9 cellular contexts compared by ENCODE assay signal in the genomic region with DNA sequence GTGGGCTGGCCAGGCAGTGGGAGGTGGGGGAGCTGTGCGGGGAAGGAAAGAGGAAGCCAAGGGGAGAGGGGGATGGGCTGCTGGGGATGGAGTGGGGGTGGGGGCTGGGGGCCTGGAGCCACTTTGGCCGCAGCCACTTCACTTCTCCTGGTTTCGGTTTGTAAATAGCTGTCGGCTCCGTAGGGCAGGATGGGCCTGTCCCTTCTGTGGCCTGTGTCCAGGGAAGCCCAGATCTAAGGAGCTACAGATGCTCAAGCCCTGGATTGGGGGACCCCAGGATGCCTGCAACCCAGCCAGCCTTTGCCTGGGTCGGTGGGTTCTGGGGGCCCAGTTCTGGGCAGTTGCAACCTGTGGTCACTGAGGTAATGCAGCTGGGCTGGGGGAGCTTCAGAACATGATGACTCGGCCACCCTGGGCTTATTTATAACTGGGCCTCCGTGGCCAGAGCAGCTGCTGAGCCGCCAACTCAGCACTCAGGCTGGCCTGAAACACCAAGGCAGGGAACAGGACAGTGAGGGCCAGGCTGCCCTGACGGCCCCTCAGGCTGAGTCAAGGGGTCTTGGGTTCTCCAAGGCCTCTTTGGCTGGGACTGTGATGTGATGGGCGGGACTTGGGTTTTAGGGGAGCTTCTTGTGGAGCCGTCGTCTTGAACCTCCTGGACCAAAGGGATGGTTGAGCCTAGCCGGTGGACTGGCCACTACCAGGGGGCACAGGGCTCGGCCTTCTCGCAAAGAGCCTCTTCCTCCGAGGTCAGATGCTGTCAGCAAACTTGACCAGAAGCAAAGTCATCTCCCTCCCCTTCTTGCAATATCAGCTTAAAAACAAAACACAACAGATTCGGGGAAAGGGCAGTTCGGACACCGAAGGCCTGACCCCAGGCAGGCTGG. TPM values are rescaled to one million over a fixed set of nuclear protein-coding genes. Genes with fewer than 3 reads are reported as not detected.
A peak's percentile ranks its signal among the peaks of the same experiment; 100 is the strongest.
DNase-seq lines count a peak whose midpoint lies in the region; TF ChIP-seq lines count a peak whose summit lies in the region.
"Had no signal": no experiment of that assay in that cellular context is flagged by ENCODE, and none has a peak within 500 bp of the region (broad histone marks: within the 10 kb centered on the region; RNA-seq: fewer than 3 reads in every experiment).

No MANE protein-coding gene starts in this region.

- no peaks in the 10 kb centered on the region for H3K9me3 ChIP-seq in BLaER1
- H3K9me3 ChIP-seq in colonic mucosa, result no peaks in the 10 kb centered on the region

- DNase-seq in NB4 (ENCODE audit: low read depth), result peak; percentile 87
- DNase-seq in colonic mucosa, result no peak
- DNase-seq in myocyte (ENCODE audit: low read depth), result peak; percentile 95
- DNase-seq in central memory CD4-positive, alpha-beta T cell, result no peak
- DNase-seq in stimulated activated naive CD4-positive, alpha-beta T cell treated with Interleukin-2 at 50 U/mL for 16 hours (lab: John Stamatoyannopoulos, UW), result no peak
- no peak for DNase-seq in KG1 (lab: John Stamatoyannopoulos, UW)
- DNase-seq in Ammon's horn (ENCODE audit: low spot score), result no peak

- H3K27ac ChIP-seq in BLaER1 (peak overlapping the region; percentile 100), colonic mucosa (peak overlapping the region; percentile 82)
- H3K27ac ChIP-seq: SK-N-MC had no signal

- H4K20me1 ChIP-seq in BLaER1, result no peaks in the 10 kb centered on the region

- H3K9ac ChIP-seq in BLaER1, result peak overlapping the region; percentile 94
- H3K9ac ChIP-seq in colonic mucosa (ENCODE audit: low read depth in 2 of 2, low read length in 2 of 2), result peak overlapping the region in 1 of 2 donors; percentile 45

- peaks cover 93% of the 10 kb centered on the region for H3K4me1 ChIP-seq in BLaER1
- no peaks in the 10 kb centered on the region for H3K4me1 ChIP-seq in colonic mucosa

- H3K27me3 ChIP-seq in BLaER1, result no peaks in the 10 kb centered on the region
- H3K27me3 ChIP-seq in colonic mucosa, result no peaks in the 10 kb centered on the region

- intact Hi-C loops in colonic mucosa (cut with DNase I), result no loop called here

- H3K36me3 ChIP-seq in BLaER1 (no peaks in the 10 kb centered on the region), colonic mucosa (no peaks in the 10 kb centered on the region)

- H3K4me3 ChIP-seq in BLaER1 (peak overlapping the region; percentile 47), NB4 (ENCODE audit: low read depth, low read length) (peak overlapping the region; percentile 42), colonic mucosa (no peak overlapping the region)
- H3K4me3 ChIP-seq: SK-N-MC had no signal

- TF ChIP-seq CTCF in NB4 (IDR thresholded peaks at IDR 0.05; ENCODE audit: low read depth, low read length) (no peak), colonic mucosa (IDR thresholded peaks at IDR 0.05) (no peak)

- TF ChIP-seq POLR2A in NB4 (IDR thresholded peaks at IDR 0.05; ENCODE audit: extremely low read depth, insufficient read length), result no peak

- peak overlapping the region; percentile 91 for H3K4me2 ChIP-seq in BLaER1

RNA-seq across cellular contexts. Expression of a gene that starts 15.0 kb away (rescaled TPM):
- 10 to 100 TPM; 14.3 to 18.6 TPM for total RNA-seq in colonic mucosa
- 124 and 131 TPM in 2 replicates for total RNA-seq in myocyte
- polyA plus RNA-seq in myocyte (2012), result 126 TPM

RNA-seq across cellular contexts. Expression of a gene that starts 15.1 kb away (rescaled TPM):
- 10 to 100 TPM in 1 of 2 donors, 1 to 10 TPM in 1; 4.7 to 11.9 TPM for total RNA-seq in colonic mucosa
- not detected in 2 replicates for total RNA-seq in myocyte
- polyA plus RNA-seq in myocyte (2012), result not detected

RNA-seq across cellular contexts. Expression of a gene that starts 32.8 kb away (rescaled TPM):
- 100 to 1,000 TPM in 1 of 2 donors, 10 to 100 TPM in 1; 74.4 to 152 TPM for total RNA-seq in colonic mucosa
- total RNA-seq in myocyte, result 257 and 296 TPM in 2 replicates
- polyA plus RNA-seq in myocyte (2012), result 272 TPM

RNA-seq across cellular contexts. Expression of a gene that starts 40.9 kb away (rescaled TPM):
- total RNA-seq in colonic mucosa (under 1 TPM in 1 of 2 donors, not detected in 1; 0.42 TPM), myocyte (not detected in 2 replicates)
- polyA plus RNA-seq in myocyte (2012), result not detected

RNA-seq across cellular contexts. Expression of a gene that starts 55.5 kb away (rescaled TPM):
- total RNA-seq in colonic mucosa, result not detected
- total RNA-seq in myocyte, result 321 and 358 TPM in 2 replicates
- polyA plus RNA-seq in myocyte (2012), result 191 TPM

Comparison
In these comparisons a context has a peak if more than half of its experiments do, and no peak if none do; other contexts are left out.
1. DNase-seq: peak in NB4 (single experiment) and myocyte (single experiment); none in colonic mucosa (single experiment), central memory CD4-positive, alpha-beta T cell (single experiment), stimulated activated naive CD4-positive, alpha-beta T cell treated with Interleukin-2 at 50 U/mL for 16 hours (single experiment), KG1 (single experiment) and Ammon's horn (single experiment).